2 cellular contexts compared by ENCODE assay signal in genomic region chr10:28496481-28496961, GRCh38.
TF ChIP-seq lines count a peak whose summit lies in the region.

No MANE protein-coding gene starts in this region.

TF ChIP-seq in HEK293, 187 proteins besides CTCF, POLR2A, EP300 and RAD21:
- no peak for TF ChIP-seq ZNF366 (tag by site-specific recombination; conservative IDR thresholded peaks at IDR 0.05)
- TF ChIP-seq GLIS1 (tag by site-specific recombination; IDR thresholded peaks at IDR 0.05): no peak
- TF ChIP-seq, protein P1, sequence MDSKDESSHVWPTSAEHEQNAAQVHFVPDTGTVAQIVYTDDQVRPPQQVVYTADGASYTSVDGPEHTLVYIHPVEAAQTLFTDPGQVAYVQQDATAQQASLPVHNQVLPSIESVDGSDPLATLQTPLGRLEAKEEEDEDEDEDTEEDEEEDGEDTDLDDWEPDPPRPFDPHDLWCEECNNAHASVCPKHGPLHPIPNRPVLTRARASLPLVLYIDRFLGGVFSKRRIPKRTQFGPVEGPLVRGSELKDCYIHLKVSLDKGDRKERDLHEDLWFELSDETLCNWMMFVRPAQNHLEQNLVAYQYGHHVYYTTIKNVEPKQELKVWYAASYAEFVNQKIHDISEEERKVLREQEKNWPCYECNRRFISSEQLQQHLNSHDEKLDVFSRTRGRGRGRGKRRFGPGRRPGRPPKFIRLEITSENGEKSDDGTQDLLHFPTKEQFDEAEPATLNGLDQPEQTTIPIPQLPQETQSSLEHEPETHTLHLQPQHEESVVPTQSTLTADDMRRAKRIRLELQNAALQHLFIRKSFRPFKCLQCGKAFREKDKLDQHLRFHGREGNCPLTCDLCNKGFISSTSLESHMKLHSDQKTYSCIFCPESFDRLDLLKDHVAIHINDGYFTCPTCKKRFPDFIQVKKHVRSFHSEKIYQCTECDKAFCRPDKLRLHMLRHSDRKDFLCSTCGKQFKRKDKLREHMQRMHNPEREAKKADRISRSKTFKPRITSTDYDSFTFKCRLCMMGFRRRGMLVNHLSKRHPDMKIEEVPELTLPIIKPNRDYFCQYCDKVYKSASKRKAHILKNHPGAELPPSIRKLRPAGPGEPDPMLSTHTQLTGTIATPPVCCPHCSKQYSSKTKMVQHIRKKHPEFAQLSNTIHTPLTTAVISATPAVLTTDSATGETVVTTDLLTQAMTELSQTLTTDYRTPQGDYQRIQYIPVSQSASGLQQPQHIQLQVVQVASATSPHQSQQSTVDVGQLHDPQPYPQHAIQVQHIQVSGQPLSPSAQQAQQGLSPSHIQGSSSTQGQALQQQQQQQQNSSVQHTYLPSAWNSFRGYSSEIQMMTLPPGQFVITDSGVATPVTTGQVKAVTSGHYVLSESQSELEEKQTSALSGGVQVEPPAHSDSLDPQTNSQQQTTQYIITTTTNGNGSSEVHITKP (tag by site-specific recombination; IDR thresholded peaks at IDR 0.05): peak; percentile 72

TF ChIP-seq in K562, 482 proteins besides CTCF, POLR2A, EP300 and RAD21 (continues in another document):
- TF ChIP-seq KAT7 (CRISPR knock-in tag; IDR thresholded peaks at IDR 0.05; ENCODE audit: borderline replicate concordance) (no peak), ASH1L (IDR thresholded peaks at IDR 0.05; ENCODE audit: borderline replicate concordance, low read depth, partially characterized antibody) (no peak), EZH2 (IDR thresholded peaks at IDR 0.05; ENCODE audit: borderline replicate concordance, low read depth, low read length) (no peak), ZFX (CRISPR knock-in tag; IDR thresholded peaks at IDR 0.05) (0 out of 2 replicates have a peak, but pooled peaks have one; percentile 20), ZNF431 (CRISPR knock-in tag; IDR thresholded peaks at IDR 0.05) (no peak), ATF7 (IDR thresholded peaks at IDR 0.05) (peak; percentile 35; the same call in 1 of the 2 replicates), STAT5A (IDR thresholded peaks at IDR 0.05; ENCODE audit: borderline replicate concordance, low read length) (no peak), CAMTA2 (CRISPR knock-in tag; conservative IDR thresholded peaks at IDR 0.05) (no peak), HMG20B (CRISPR knock-in tag; IDR thresholded peaks at IDR 0.05) (no peak), SRF (CRISPR knock-in tag; IDR thresholded peaks at IDR 0.05) (peak in 1 of 2 experiments; percentile 88; a peak in 2 of 4 replicates), FIP1L1 (IDR thresholded peaks at IDR 0.05; ENCODE audit: low read depth, low read length, poor library complexity, severe bottlenecking) (no peak), ZNF239 (CRISPR knock-in tag; IDR thresholded peaks at IDR 0.05) (no peak), NCOA6 (IDR thresholded peaks at IDR 0.05) (no peak), GTF2A2 (tag; IDR thresholded peaks at IDR 0.05) (no peak), RBBP5 (IDR thresholded peaks at IDR 0.05; ENCODE audit: borderline replicate concordance, insufficient read depth, low read length, poor library complexity, severe bottlenecking) (no peak), NR3C1 (CRISPR knock-in tag; IDR thresholded peaks at IDR 0.05) (no peak), EP400 (IDR thresholded peaks at IDR 0.05) (no peak), THRAP3 (IDR thresholded peaks at IDR 0.05; ENCODE audit: borderline replicate concordance) (no peak), SRSF9 (IDR thresholded peaks at IDR 0.05; ENCODE audit: borderline replicate concordance, low read depth, low read length) (no peak), FOXA3 (CRISPR knock-in tag; conservative IDR thresholded peaks at IDR 0.05 in 1 of 2, IDR thresholded peaks at IDR 0.05 in 1 of 2) (peak in 1 of 2 experiments; percentile 77; a peak in 2 of 4 replicates), TBL1XR1 (IDR thresholded peaks at IDR 0.05; ENCODE audit: low read length in 2 of 2) (no peak), ZNF217 (CRISPR knock-in tag; IDR thresholded peaks at IDR 0.05) (no peak), SUPT5H (IDR thresholded peaks at IDR 0.05) (no peak), EHMT2 (IDR thresholded peaks at IDR 0.05) (no peak), PTRF (tag; IDR thresholded peaks at IDR 0.05) (no peak), ZNF830 (CRISPR knock-in tag; IDR thresholded peaks at IDR 0.05) (no peak), MNT (conservative IDR thresholded peaks at IDR 0.05) (0 out of 4 replicates have a peak, but pooled peaks of 1 of the 2 experiments have one; percentile 38), RHOXF2B (CRISPR knock-in tag; conservative IDR thresholded peaks at IDR 0.05) (no peak), CBFA2T2 (conservative IDR thresholded peaks at IDR 0.05) (peak; percentile 45), ZNF347 (CRISPR knock-in tag; IDR thresholded peaks at IDR 0.05; ENCODE audit: low read depth) (no peak), SP2 (IDR thresholded peaks at IDR 0.05; ENCODE audit: extremely low read depth, low read depth, low read length, poor library complexity, severe bottlenecking) (no peak), TCF7L2 (IDR thresholded peaks at IDR 0.05; ENCODE audit: low read depth, low read length) (no peak), ZNF707 (CRISPR knock-in tag; conservative IDR thresholded peaks at IDR 0.05) (no peak), BMI1 (IDR thresholded peaks at IDR 0.05; ENCODE audit: low read length) (no peak), PRMT5 (CRISPR knock-in tag; IDR thresholded peaks at IDR 0.05) (no peak), SOX6 (IDR thresholded peaks at IDR 0.05) (peak; percentile 77; the same call in 1 of the 2 replicates), CCAR2 (IDR thresholded peaks at IDR 0.05; ENCODE audit: low read depth, low read length) (no peak), ZKSCAN1 (IDR thresholded peaks at IDR 0.05; ENCODE audit: low read depth, low read length) (no peak), HLTF (IDR thresholded peaks at IDR 0.05) (no peak), ELK1 (CRISPR knock-in tag; IDR thresholded peaks at IDR 0.05) (no peak), MEF2A (IDR thresholded peaks at IDR 0.05; ENCODE audit: control insufficient read depth, low read depth, low read length) (no peak), FOS (IDR thresholded peaks at IDR 0.05; ENCODE audit: extremely low read depth, insufficient read length) (no peak), ETS2 (tag; IDR thresholded peaks at IDR 0.05; ENCODE audit: borderline replicate concordance, poor library complexity, severe bottlenecking) (no peak)
- TF ChIP-seq, protein P2, sequence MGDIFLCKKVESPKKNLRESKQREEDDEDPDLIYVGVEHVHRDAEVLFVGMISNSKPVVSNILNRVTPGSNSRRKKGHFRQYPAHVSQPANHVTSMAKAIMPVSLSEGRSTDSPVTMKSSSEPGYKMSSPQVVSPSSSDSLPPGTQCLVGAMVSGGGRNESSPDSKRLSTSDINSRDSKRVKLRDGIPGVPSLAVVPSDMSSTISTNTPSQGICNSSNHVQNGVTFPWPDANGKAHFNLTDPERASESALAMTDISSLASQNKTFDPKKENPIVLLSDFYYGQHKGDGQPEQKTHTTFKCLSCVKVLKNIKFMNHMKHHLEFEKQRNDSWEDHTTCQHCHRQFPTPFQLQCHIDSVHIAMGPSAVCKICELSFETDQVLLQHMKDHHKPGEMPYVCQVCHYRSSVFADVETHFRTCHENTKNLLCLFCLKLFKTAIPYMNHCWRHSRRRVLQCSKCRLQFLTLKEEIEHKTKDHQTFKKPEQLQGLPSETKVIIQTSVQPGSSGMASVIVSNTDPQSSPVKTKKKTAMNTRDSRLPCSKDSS (IDR thresholded peaks at IDR 0.05; ENCODE audit: low read depth, partially characterized antibody): no peak
- TF ChIP-seq, protein P3, sequence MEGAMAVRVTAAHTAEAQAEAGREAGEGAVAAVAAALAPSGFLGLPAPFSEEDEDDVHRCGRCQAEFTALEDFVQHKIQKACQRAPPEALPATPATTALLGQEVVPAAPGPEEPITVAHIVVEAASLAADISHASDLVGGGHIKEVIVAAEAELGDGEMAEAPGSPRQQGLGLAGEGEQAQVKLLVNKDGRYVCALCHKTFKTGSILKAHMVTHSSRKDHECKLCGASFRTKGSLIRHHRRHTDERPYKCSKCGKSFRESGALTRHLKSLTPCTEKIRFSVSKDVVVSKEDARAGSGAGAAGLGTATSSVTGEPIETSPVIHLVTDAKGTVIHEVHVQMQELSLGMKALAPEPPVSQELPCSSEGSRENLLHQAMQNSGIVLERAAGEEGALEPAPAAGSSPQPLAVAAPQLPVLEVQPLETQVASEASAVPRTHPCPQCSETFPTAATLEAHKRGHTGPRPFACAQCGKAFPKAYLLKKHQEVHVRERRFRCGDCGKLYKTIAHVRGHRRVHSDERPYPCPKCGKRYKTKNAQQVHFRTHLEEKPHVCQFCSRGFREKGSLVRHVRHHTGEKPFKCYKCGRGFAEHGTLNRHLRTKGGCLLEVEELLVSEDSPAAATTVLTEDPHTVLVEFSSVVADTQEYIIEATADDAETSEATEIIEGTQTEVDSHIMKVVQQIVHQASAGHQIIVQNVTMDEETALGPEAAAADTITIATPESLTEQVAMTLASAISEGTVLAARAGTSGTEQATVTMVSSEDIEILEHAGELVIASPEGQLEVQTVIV (CRISPR knock-in tag; IDR thresholded peaks at IDR 0.05; ENCODE audit: borderline replicate concordance): no peak
- TF ChIP-seq, protein P4, sequence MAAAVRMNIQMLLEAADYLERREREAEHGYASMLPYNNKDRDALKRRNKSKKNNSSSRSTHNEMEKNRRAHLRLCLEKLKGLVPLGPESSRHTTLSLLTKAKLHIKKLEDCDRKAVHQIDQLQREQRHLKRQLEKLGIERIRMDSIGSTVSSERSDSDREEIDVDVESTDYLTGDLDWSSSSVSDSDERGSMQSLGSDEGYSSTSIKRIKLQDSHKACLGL (CRISPR knock-in tag; IDR thresholded peaks at IDR 0.05; ENCODE audit: borderline replicate concordance, poor library complexity, severe bottlenecking): no peak
- TF ChIP-seq, protein P5, sequence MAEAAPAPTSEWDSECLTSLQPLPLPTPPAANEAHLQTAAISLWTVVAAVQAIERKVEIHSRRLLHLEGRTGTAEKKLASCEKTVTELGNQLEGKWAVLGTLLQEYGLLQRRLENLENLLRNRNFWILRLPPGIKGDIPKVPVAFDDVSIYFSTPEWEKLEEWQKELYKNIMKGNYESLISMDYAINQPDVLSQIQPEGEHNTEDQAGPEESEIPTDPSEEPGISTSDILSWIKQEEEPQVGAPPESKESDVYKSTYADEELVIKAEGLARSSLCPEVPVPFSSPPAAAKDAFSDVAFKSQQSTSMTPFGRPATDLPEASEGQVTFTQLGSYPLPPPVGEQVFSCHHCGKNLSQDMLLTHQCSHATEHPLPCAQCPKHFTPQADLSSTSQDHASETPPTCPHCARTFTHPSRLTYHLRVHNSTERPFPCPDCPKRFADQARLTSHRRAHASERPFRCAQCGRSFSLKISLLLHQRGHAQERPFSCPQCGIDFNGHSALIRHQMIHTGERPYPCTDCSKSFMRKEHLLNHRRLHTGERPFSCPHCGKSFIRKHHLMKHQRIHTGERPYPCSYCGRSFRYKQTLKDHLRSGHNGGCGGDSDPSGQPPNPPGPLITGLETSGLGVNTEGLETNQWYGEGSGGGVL (CRISPR knock-in tag; IDR thresholded peaks at IDR 0.05): no peak
- TF ChIP-seq, protein P6, sequence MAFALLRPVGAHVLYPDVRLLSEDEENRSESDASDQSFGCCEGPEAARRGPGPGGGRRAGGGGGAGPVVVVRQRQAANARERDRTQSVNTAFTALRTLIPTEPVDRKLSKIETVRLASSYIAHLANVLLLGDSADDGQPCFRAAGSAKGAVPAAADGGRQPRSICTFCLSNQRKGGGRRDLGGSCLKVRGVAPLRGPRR (CRISPR knock-in tag; IDR thresholded peaks at IDR 0.05): no peak
